ENCODE assay signal across 11 cellular contexts in the genomic region with DNA sequence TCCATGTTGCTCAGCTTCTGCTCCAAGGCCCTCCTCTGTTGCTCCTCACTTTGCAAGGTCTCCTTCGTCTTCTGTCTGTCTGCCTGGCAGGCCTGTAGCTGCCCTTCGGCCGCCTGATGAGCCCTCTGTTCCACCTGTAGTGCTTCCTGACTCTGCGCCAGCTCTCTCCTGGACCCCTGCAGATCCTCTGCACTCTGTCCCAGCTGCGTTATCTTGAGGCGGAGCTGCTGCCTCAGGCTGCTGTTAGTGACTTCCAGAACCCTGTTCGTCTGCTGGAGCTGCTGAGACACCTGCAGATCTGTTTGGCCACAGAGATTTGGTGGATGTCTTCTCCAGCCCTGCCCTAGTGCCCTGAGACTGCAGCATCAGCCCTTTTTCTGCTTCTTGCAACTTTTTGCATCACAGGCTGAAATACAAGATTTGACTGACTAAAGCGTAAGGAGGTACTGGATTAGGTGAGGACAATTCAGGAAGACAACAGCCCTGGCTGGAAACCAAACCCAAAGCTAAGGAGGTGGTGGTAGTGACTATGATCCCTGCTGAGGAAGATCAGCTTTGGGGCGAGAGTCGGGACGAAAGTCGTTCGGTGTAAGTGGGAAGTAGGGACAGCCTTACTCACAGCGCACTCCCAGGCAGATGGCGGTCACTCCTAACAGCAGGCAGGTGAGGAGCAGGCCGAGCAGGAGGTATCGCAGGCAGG. TPM values are rescaled to one million over a fixed set of nuclear protein-coding genes. Genes with fewer than 3 reads are reported as not detected.
DNase-seq lines count a peak whose midpoint lies in the region; ATAC-seq and TF ChIP-seq lines count a peak whose summit lies in the region.
"Had no signal": no experiment of that assay in that cellular context is flagged by ENCODE, and none has a peak within 500 bp of the region (broad histone marks: within the 10 kb centered on the region; RNA-seq: fewer than 3 reads in every experiment).

No MANE protein-coding gene starts in this region.

- H3K36me3 ChIP-seq in Panc1 (ENCODE audit: control insufficient read depth, insufficient read depth, low read length): no peaks in the 10 kb centered on the region

- in situ Hi-C loops in Panc1 (cut with HindIII; ENCODE audit: low pct_unique_long_range_greater_than_20kb, low sequenced_read_pairs): no loop called here

- POLR2A ChIA-PET in Panc1 (lab: Charles Lee): no interaction called here

- no peak overlapping the region for H3K27ac ChIP-seq in Panc1 (ENCODE audit: low read length)

- no peaks in the 10 kb centered on the region for H3K9me3 Mint-ChIP-seq in activated CD8-positive, alpha-beta memory T cell treated with anti-CD3 and anti-CD28 coated beads, Interleukin-2, amount 10 ng/mL, durations not matched to agents 7 days and 5 days (ENCODE audit: low read depth)
- peaks cover 4% of the 10 kb centered on the region for H3K9me3 Mint-ChIP-seq in glutamatergic neuron (ENCODE audit: unreplicated experiment)
- H3K9me3 Mint-ChIP-seq in stimulated activated effector memory CD8-positive, alpha-beta T cell treated with anti-CD3 and anti-CD28 coated beads, Interleukin-12 subunit alpha, Interleukin-12 subunit beta, amount 100 ng/mL, for 72 hours: no peaks in the 10 kb centered on the region

- peaks cover 5% of the 10 kb centered on the region; the same call in 1 of the 2 replicates for H3K27me3 ChIP-seq in Panc1 (ENCODE audit: control insufficient read depth, insufficient read depth, low read length)

- intact Hi-C loops in Panc1 (cut with micrococcal nuclease; ENCODE audit: unreplicated experiment): no loop called here

- no TSS peak for BruUV-seq in Panc1 (replicated peaks; lab: Mats Ljungman, UMichigan)

- H3K4me1 Mint-ChIP-seq in activated CD8-positive, alpha-beta memory T cell treated with anti-CD3 and anti-CD28 coated beads, Interleukin-2, amount 10 ng/mL, durations not matched to agents 7 days and 5 days: peaks cover 49% of the 10 kb centered on the region
- peaks cover 6% of the 10 kb centered on the region for H3K4me1 Mint-ChIP-seq in glutamatergic neuron (ENCODE audit: low read depth, unreplicated experiment)
- peaks cover 72% of the 10 kb centered on the region for H3K4me1 Mint-ChIP-seq in stimulated activated effector memory CD8-positive, alpha-beta T cell treated with anti-CD3 and anti-CD28 coated beads, Interleukin-12 subunit alpha, Interleukin-12 subunit beta, amount 100 ng/mL, for 72 hours

- no peak for DNase-seq in activated CD8-positive, alpha-beta memory T cell treated with anti-CD3 and anti-CD28 coated beads, Interleukin-2, amount 10 ng/mL, durations not matched to agents 7 days and 5 days
- no peak for DNase-seq in activated CD8-positive, alpha-beta memory T cell treated with anti-CD3 and anti-CD28 coated beads, Interleukin-2, amount 50 U/mL, for 48 hours
- DNase-seq in Panc1 (ENCODE audit: low read depth, low spot score): no peak
- DNase-seq in glutamatergic neuron: no peak
- DNase-seq in stimulated activated effector memory CD8-positive, alpha-beta T cell treated with anti-CD3 and anti-CD28 coated beads, Interleukin-12 subunit alpha, Interleukin-12 subunit beta, amount 100 ng/mL, for 72 hours (ENCODE audit: low spot score in 2 of 2): no peak
- DNase-seq in activated effector memory CD4-positive, alpha-beta T cell treated with anti-CD3 and anti-CD28 coated beads, Interleukin-2, amount 50 U/mL, for 16 hours: no peak
- DNase-seq: NCI-H510A had no signal

- H3K4me3 Mint-ChIP-seq in activated CD8-positive, alpha-beta memory T cell treated with anti-CD3 and anti-CD28 coated beads, Interleukin-2, amount 10 ng/mL, durations not matched to agents 7 days and 5 days: peak overlapping the region; percentile 78
- H3K4me3 Mint-ChIP-seq in glutamatergic neuron (ENCODE audit: unreplicated experiment): peak overlapping the region; percentile 57
- H3K4me3 Mint-ChIP-seq in stimulated activated effector memory CD8-positive, alpha-beta T cell treated with anti-CD3 and anti-CD28 coated beads, Interleukin-12 subunit alpha, Interleukin-12 subunit beta, amount 100 ng/mL, for 72 hours: peak overlapping the region; percentile 90

- no peak overlapping the region for H3K4me3 ChIP-seq in Panc1 (ENCODE audit: low read depth in 2 of 2, low read length in 2 of 2)

- CTCF ChIA-PET in activated CD8-positive, alpha-beta memory T cell treated with anti-CD3 and anti-CD28 coated beads, Interleukin-2, amount 10 ng/mL, durations not matched to agents 7 days and 5 days (lab: Charles Lee): interaction anchor here (1.0 to 15.0 kb wide), 16 partner anchors 8 to 133 kb away, joined by 3 to 196 read pairs (median 7); a partner anchor contains a TSS
- CTCF ChIA-PET in Panc1 (lab: Charles Lee): no interaction called here

- no peaks in the 10 kb centered on the region for H3K36me3 Mint-ChIP-seq in activated CD8-positive, alpha-beta memory T cell treated with anti-CD3 and anti-CD28 coated beads, Interleukin-2, amount 10 ng/mL, durations not matched to agents 7 days and 5 days
- peaks cover 8% of the 10 kb centered on the region for H3K36me3 Mint-ChIP-seq in glutamatergic neuron (ENCODE audit: unreplicated experiment)
- peaks cover 38% of the 10 kb centered on the region for H3K36me3 Mint-ChIP-seq in stimulated activated effector memory CD8-positive, alpha-beta T cell treated with anti-CD3 and anti-CD28 coated beads, Interleukin-12 subunit alpha, Interleukin-12 subunit beta, amount 100 ng/mL, for 72 hours

- no peaks in the 10 kb centered on the region for H3K9me3 ChIP-seq in Panc1 (ENCODE audit: control insufficient read depth, insufficient read depth, low read depth, low read length)

- H3K27me3 Mint-ChIP-seq in activated CD8-positive, alpha-beta memory T cell treated with anti-CD3 and anti-CD28 coated beads, Interleukin-2, amount 10 ng/mL, durations not matched to agents 7 days and 5 days: no peaks in the 10 kb centered on the region
- H3K27me3 Mint-ChIP-seq in glutamatergic neuron (ENCODE audit: unreplicated experiment): peaks cover 23% of the 10 kb centered on the region

- H3K27ac Mint-ChIP-seq in activated CD8-positive, alpha-beta memory T cell treated with anti-CD3 and anti-CD28 coated beads, Interleukin-2, amount 10 ng/mL, durations not matched to agents 7 days and 5 days: peak overlapping the region; percentile 80
- peak overlapping the region; percentile 37 for H3K27ac Mint-ChIP-seq in glutamatergic neuron (ENCODE audit: unreplicated experiment)
- peak overlapping the region; percentile 98 for H3K27ac Mint-ChIP-seq in stimulated activated effector memory CD8-positive, alpha-beta T cell treated with anti-CD3 and anti-CD28 coated beads, Interleukin-12 subunit alpha, Interleukin-12 subunit beta, amount 100 ng/mL, for 72 hours

- ATAC-seq in activated CD8-positive, alpha-beta memory T cell treated with anti-CD3 and anti-CD28 coated beads, Interleukin-2, amount 10 ng/mL, durations not matched to agents 7 days and 5 days: no peak
- 0 out of 2 replicates have a peak, but pooled peaks have one; percentile 18 for ATAC-seq in Panc1
- no peak for ATAC-seq in stimulated activated effector memory CD8-positive, alpha-beta T cell treated with anti-CD3 and anti-CD28 coated beads, Interleukin-12 subunit alpha, Interleukin-12 subunit beta, amount 100 ng/mL, for 72 hours
- ATAC-seq in GM21825 (IDR thresholded peaks at IDR 0.05; ENCODE audit: unreplicated experiment): no peak
- no peak for ATAC-seq in GM21723 (IDR thresholded peaks at IDR 0.05; ENCODE audit: unreplicated experiment)

- TF ChIP-seq CTCF in Panc1 (IDR thresholded peaks at IDR 0.05): no peak
- TF ChIP-seq CTCF in glutamatergic neuron (IDR thresholded peaks at IDR 0.05; ENCODE audit: partially characterized antibody, unreplicated experiment): no peak

- no peaks in the 10 kb centered on the region for H3K4me1 ChIP-seq in Panc1 (ENCODE audit: control insufficient read depth, insufficient read depth, low read length)

RNA-seq across cellular contexts. Expression of a gene that starts 2.1 kb away (rescaled TPM):
- total RNA-seq in activated CD8-positive, alpha-beta memory T cell treated with anti-CD3 and anti-CD28 coated beads, Interleukin-2, amount 10 ng/mL, durations not matched to agents 7 days and 5 days: 10 to 100 TPM; 11.4 to 11.9 TPM
- total RNA-seq in Panc1 (2021; ENCODE audit: unreplicated experiment) (0.72 TPM), glutamatergic neuron (ENCODE audit: unreplicated experiment) (4.9 TPM)
- polyA plus RNA-seq in Panc1 (2012; ENCODE audit: insufficient read length): 0.96 TPM
- total RNA-seq: dermis blood vessel endothelial cell had no signal

RNA-seq across cellular contexts. Expression of a gene that starts 11.1 kb away (rescaled TPM):
- total RNA-seq in activated CD8-positive, alpha-beta memory T cell treated with anti-CD3 and anti-CD28 coated beads, Interleukin-2, amount 10 ng/mL, durations not matched to agents 7 days and 5 days: 10 to 100 TPM; 27.9 to 37.1 TPM
- total RNA-seq in Panc1 (2021; ENCODE audit: unreplicated experiment) (55.0 TPM), glutamatergic neuron (ENCODE audit: unreplicated experiment) (28.7 TPM)
- 40.3 TPM for polyA plus RNA-seq in Panc1 (2012; ENCODE audit: insufficient read length)

RNA-seq across cellular contexts. Expression of a gene that starts 34.6 kb away (rescaled TPM):
- total RNA-seq in activated CD8-positive, alpha-beta memory T cell treated with anti-CD3 and anti-CD28 coated beads, Interleukin-2, amount 10 ng/mL, durations not matched to agents 7 days and 5 days: 100 to 1,000 TPM; 144 to 155 TPM
- not detected for total RNA-seq in Panc1 (2021; ENCODE audit: unreplicated experiment)
- polyA plus RNA-seq in Panc1 (2012; ENCODE audit: insufficient read length): not detected
- total RNA-seq in glutamatergic neuron (ENCODE audit: unreplicated experiment): 3.4 TPM
- total RNA-seq: dermis blood vessel endothelial cell had no signal

RNA-seq across cellular contexts. Expression of a gene that starts 41.7 kb away (rescaled TPM):
- total RNA-seq in activated CD8-positive, alpha-beta memory T cell treated with anti-CD3 and anti-CD28 coated beads, Interleukin-2, amount 10 ng/mL, durations not matched to agents 7 days and 5 days: over 10,000 TPM in 1 of 2 experiments, 1,000 to 10,000 TPM in 1; 6,751 to 13,083 TPM
- 29,896 TPM for total RNA-seq in Panc1 (2021; ENCODE audit: unreplicated experiment)
- polyA plus RNA-seq in Panc1 (2012; ENCODE audit: insufficient read length): 43.7 TPM
- total RNA-seq in glutamatergic neuron (ENCODE audit: unreplicated experiment): 35,708 TPM
- polyA plus RNA-seq: urinary bladder had no signal

RNA-seq across cellular contexts. Expression of a gene that starts 42.0 kb away (rescaled TPM):
- total RNA-seq in activated CD8-positive, alpha-beta memory T cell treated with anti-CD3 and anti-CD28 coated beads, Interleukin-2, amount 10 ng/mL, durations not matched to agents 7 days and 5 days: 10 to 100 TPM; 28.7 to 29.4 TPM
- total RNA-seq in Panc1 (2021; ENCODE audit: unreplicated experiment) (39.9 TPM), glutamatergic neuron (ENCODE audit: unreplicated experiment) (32.5 TPM)
- 87.7 TPM for polyA plus RNA-seq in Panc1 (2012; ENCODE audit: insufficient read length)

Comparison
In these comparisons a context has a peak if more than half of its experiments do, and no peak if none do; other contexts are left out.
1. H3K27ac Mint-ChIP-seq: peak in every context shown above with its lines; median percentile 98 in stimulated activated effector memory CD8-positive, alpha-beta T cell treated with anti-CD3 and anti-CD28 coated beads, Interleukin-12 subunit alpha, Interleukin-12 subunit beta, amount 100 ng/mL, for 72 hours; 80 in activated CD8-positive, alpha-beta memory T cell treated with anti-CD3 and anti-CD28 coated beads, Interleukin-2, amount 10 ng/mL, durations not matched to agents 7 days and 5 days; 37 in glutamatergic neuron.
2. RNA of a gene that starts 34.6 kb away (total RNA-seq): 144 to 155 TPM in activated CD8-positive, alpha-beta memory T cell treated with anti-CD3 and anti-CD28 coated beads, Interleukin-2, amount 10 ng/mL, durations not matched to agents 7 days and 5 days; 3.4 TPM in glutamatergic neuron (single experiment) and not detected in Panc1 (single experiment); every median in the first group is over 10 times any median in the second.
3. Peak in every context shown above with its lines, with median percentiles within 50 percentile points of each other: H3K4me3 Mint-ChIP-seq.